Comparison of ENCODE assay signal across 8 cellular contexts in genomic region chr12:6866920-6867406, GRCh38. TPM values are rescaled to one million over a fixed set of nuclear protein-coding genes. Genes with fewer than 3 reads are reported as not detected.
DNase-seq lines count a peak whose midpoint lies in the region; ATAC-seq and TF ChIP-seq lines count a peak whose summit lies in the region.

No MANE protein-coding gene starts in this region.

- H3K4me1 ChIP-seq in OCI-LY3 (ENCODE audit: low read length) (peaks cover 38% of the 10 kb centered on the region), endocrine pancreas (ENCODE audit: control insufficient read depth, insufficient read depth, low read length) (no peaks in the 10 kb centered on the region)
- peaks cover 36% of the 10 kb centered on the region in 2 donors for H3K4me1 ChIP-seq in naive thymus-derived CD4-positive, alpha-beta T cell (ENCODE audit: control insufficient read depth in 2 of 2, insufficient read depth in 2 of 2, low read length in 2 of 2)

- peaks cover 4 to 55% (median 18%) of the 10 kb centered on the region in 5 donors for H3K36me3 Mint-ChIP-seq in naive thymus-derived CD4-positive, alpha-beta T cell

- H3K79me2 ChIP-seq in OCI-LY3 (ENCODE audit: low read length) = peaks cover 25% of the 10 kb centered on the region

- H3K27me3 ChIP-seq in OCI-LY3 (ENCODE audit: low read depth, low read length) = no peaks in the 10 kb centered on the region
- no peaks in the 10 kb centered on the region for H3K27me3 ChIP-seq in endocrine pancreas (ENCODE audit: control insufficient read depth, insufficient read depth, low read length)
- no peaks in the 10 kb centered on the region for H3K27me3 ChIP-seq in naive thymus-derived CD4-positive, alpha-beta T cell (ENCODE audit: control insufficient read depth in 2 of 2, insufficient read depth in 2 of 2, low read length in 2 of 2)

- H3K9me3 Mint-ChIP-seq in naive thymus-derived CD4-positive, alpha-beta T cell = no peaks in the 10 kb centered on the region

- peak overlapping the region; percentile 87 for H3K4me2 ChIP-seq in OCI-LY3 (ENCODE audit: low read length)

- no peaks in the 10 kb centered on the region for H3K9me3 ChIP-seq in OCI-LY3 (ENCODE audit: insufficient read depth, low read length)
- no peaks in the 10 kb centered on the region for H3K9me3 ChIP-seq in endocrine pancreas (ENCODE audit: control insufficient read depth, low read length)
- H3K9me3 ChIP-seq in naive thymus-derived CD4-positive, alpha-beta T cell (ENCODE audit: control insufficient read depth in 2 of 3, low read length in 3 of 3) = no peaks in the 10 kb centered on the region

- H3K27me3 Mint-ChIP-seq in naive thymus-derived CD4-positive, alpha-beta T cell = no peaks in the 10 kb centered on the region

- H3K36me3 ChIP-seq in OCI-LY3 (replicated peaks; ENCODE audit: low read depth, low read length) (peaks cover 48% of the 10 kb centered on the region), endocrine pancreas (ENCODE audit: control insufficient read depth, insufficient read depth, low read length) (no peaks in the 10 kb centered on the region)
- peaks cover 6 to 55% (median 7%) of the 10 kb centered on the region in 3 experiments for H3K36me3 ChIP-seq in naive thymus-derived CD4-positive, alpha-beta T cell (ENCODE audit: control insufficient read depth in 2 of 3, insufficient read depth in 3 of 3, low read length in 3 of 3)

- TF ChIP-seq CTCF in OCI-LY3 (IDR thresholded peaks at IDR 0.05; ENCODE audit: low read depth, low read length) = no peak

- H3K9ac ChIP-seq in OCI-LY3 (ENCODE audit: low read length) (peak overlapping the region; percentile 66), endocrine pancreas (ENCODE audit: control insufficient read depth, insufficient read depth, low read length) (peak overlapping the region; percentile 33)

- H2AFZ ChIP-seq in OCI-LY3 (ENCODE audit: low read depth, low read length) = 0 out of 2 replicates have a peak overlapping the region, but pooled peaks have one; percentile 60

- ATAC-seq in GM21717 (IDR thresholded peaks at IDR 0.05; ENCODE audit: unreplicated experiment) = peak; percentile 15
- peak; percentile 10 for ATAC-seq in naive thymus-derived CD4-positive, alpha-beta T cell

- POLR2A ChIA-PET in naive thymus-derived CD4-positive, alpha-beta T cell (lab: Charles Lee) = interaction anchor here (0.9 to 6.5 kb wide), 15 partner anchors 10 to 773 kb away, joined by 3 to 90 read pairs (median 4); partner anchors contain the start of genes C12orf57, CDCA3, ENO2 and RNU7-1

- H3K4me3 ChIP-seq in OCI-LY3 (ENCODE audit: low read length) = peak overlapping the region; percentile 100
- H3K4me3 ChIP-seq in endocrine pancreas (ENCODE audit: control insufficient read depth, insufficient read depth, low read length) = no peak overlapping the region
- H3K4me3 ChIP-seq in naive thymus-derived CD4-positive, alpha-beta T cell (ENCODE audit: low read length) = peak overlapping the region; percentile 61

- peak overlapping the region; percentile 68 to 95 (median 87) for H3K27ac Mint-ChIP-seq in naive thymus-derived CD4-positive, alpha-beta T cell

- H3K4me1 Mint-ChIP-seq in naive thymus-derived CD4-positive, alpha-beta T cell = peaks cover 30 to 50% (median 38%) of the 10 kb centered on the region in 7 donors

- CTCF ChIA-PET in naive thymus-derived CD4-positive, alpha-beta T cell (lab: Charles Lee) = interaction anchor here (0.9 to 3.8 kb wide), 5 partner anchors 15 to 81 kb away, joined by 3 to 31 read pairs (median 4); partner anchors contain the start of genes CDCA3 and USP5

- no peak overlapping the region for H3K27ac ChIP-seq in OCI-LY3 (ENCODE audit: low read length)
- H3K27ac ChIP-seq in naive thymus-derived CD4-positive, alpha-beta T cell (ENCODE audit: low read depth, low read length) = peak overlapping the region; percentile 82

- H3K4me3 Mint-ChIP-seq in naive thymus-derived CD4-positive, alpha-beta T cell = peak overlapping the region; percentile 87 to 93 (median 90)

- intact Hi-C loops in naive thymus-derived CD4-positive, alpha-beta T cell (cut with micrococcal nuclease) = loop anchor here (1.0 to 5.0 kb wide), 4 partner anchors 15 to 225 kb away; partner anchors contain the start of genes USP5 (in 2 of the 2), C1R (in 1 of the 2), EMG1 (in 1 of the 2) and MLF2 (in 1 of the 2)

- DNase-seq in DMS53 (lab: John Stamatoyannopoulos, UW) = peak; percentile 85
- DNase-seq in naive thymus-derived CD4-positive, alpha-beta T cell = peak in 1 of 9 donors; percentile 75
- DNase-seq in occipital lobe (lab: John Stamatoyannopoulos, UW) = no peak
- no peak for DNase-seq in NCI-H446 treated with DMSO at 0.1 percent for 48 hours (lab: John Stamatoyannopoulos, UW)
- no peak for DNase-seq in activated CD4-positive, alpha-beta T cell treated with anti-CD3 and anti-CD28 coated beads, Interleukin-2, amount 50 U/mL, for 4 hours

- peaks cover 33% of the 10 kb centered on the region for H4K20me1 ChIP-seq in OCI-LY3 (ENCODE audit: insufficient read depth, low read length)

RNA-seq across cellular contexts. Expression of gene TPI1, which starts 0.4 kb away (rescaled TPM):
- 1,000 to 10,000 TPM in 1 of 5 experiments, 100 to 1,000 TPM in 3, 10 to 100 TPM in 1; 89.7 to 1,293 (median 134) TPM for total RNA-seq in naive thymus-derived CD4-positive, alpha-beta T cell
- 100 to 1,000 TPM; 330 to 435 TPM for polyA plus RNA-seq in naive thymus-derived CD4-positive, alpha-beta T cell
- 179 TPM for total RNA-seq in occipital lobe

RNA-seq across cellular contexts. Expression of gene SPSB2, which starts 6.1 kb away (rescaled TPM):
- 10 to 100 TPM in 3 of 5 experiments, 1 to 10 TPM in 2; 5.1 to 20.2 (median 11.2) TPM for total RNA-seq in naive thymus-derived CD4-positive, alpha-beta T cell
- polyA plus RNA-seq in naive thymus-derived CD4-positive, alpha-beta T cell = 10 to 100 TPM; 10.8 to 14.5 TPM
- 2.8 TPM for total RNA-seq in occipital lobe

RNA-seq across cellular contexts. Expression of gene USP5, which starts 15.0 kb away (rescaled TPM):
- 100 to 1,000 TPM in 1 of 5 experiments, 10 to 100 TPM in 4; 58.0 to 134 (median 71.1) TPM for total RNA-seq in naive thymus-derived CD4-positive, alpha-beta T cell
- 10 to 100 TPM; 51.9 to 71.5 TPM for polyA plus RNA-seq in naive thymus-derived CD4-positive, alpha-beta T cell
- 66.8 TPM for total RNA-seq in occipital lobe

RNA-seq across cellular contexts. Expression of gene CDCA3, which starts 15.9 kb away (rescaled TPM):
- 10 to 100 TPM in 1 of 5 experiments, 1 to 10 TPM in 3, under 1 TPM in 1; 0.64 to 55.6 (median 1.8) TPM for total RNA-seq in naive thymus-derived CD4-positive, alpha-beta T cell
- under 1 TPM in 1 of 2 donors, not detected in 1; 0.94 TPM for polyA plus RNA-seq in naive thymus-derived CD4-positive, alpha-beta T cell
- total RNA-seq in occipital lobe = 3.9 TPM

RNA-seq across cellular contexts. Expression of gene GNB3, which starts 26.2 kb away (rescaled TPM):
- 10 to 100 TPM in 2 of 5 experiments, 1 to 10 TPM in 2, under 1 TPM in 1; 0.63 to 11.8 (median 3.2) TPM for total RNA-seq in naive thymus-derived CD4-positive, alpha-beta T cell
- under 1 TPM in 1 of 2 donors, not detected in 1; 0.23 TPM for polyA plus RNA-seq in naive thymus-derived CD4-positive, alpha-beta T cell
- total RNA-seq in occipital lobe = 0.94 TPM
